In genomic region chr9:113873926-113874325, GRCh38 we compare ENCODE assay signal across 27 cellular contexts. TPM values are rescaled to one million over a fixed set of nuclear protein-coding genes. Genes with fewer than 3 reads are reported as not detected.
DNase-seq lines count a peak whose midpoint lies in the region; ATAC-seq and TF ChIP-seq lines count a peak whose summit lies in the region.
"Had no signal": no experiment of that assay in that cellular context is flagged by ENCODE, and none has a peak within 500 bp of the region (broad histone marks: within the 10 kb centered on the region; RNA-seq: fewer than 3 reads in every experiment).

No MANE protein-coding gene starts in this region.

- H3K36me3 Mint-ChIP-seq in natural killer cell, result peaks cover 8% of the 10 kb centered on the region
- peaks cover 6% of the 10 kb centered on the region for H3K36me3 Mint-ChIP-seq in natural killer cell treated with Interleukin-12 subunit alpha and Interleukin-12 subunit beta and Interleukin-15 and Interleukin-18, amount 100 ng/mL, for 72 hours
- peaks cover 2% of the 10 kb centered on the region for H3K36me3 Mint-ChIP-seq in CD8-positive, alpha-beta T cell
- peaks cover 6% of the 10 kb centered on the region for H3K36me3 Mint-ChIP-seq in nephron (ENCODE audit: low read depth)
- H3K36me3 Mint-ChIP-seq in type B pancreatic cell, result peaks cover 6% of the 10 kb centered on the region
- H3K36me3 Mint-ChIP-seq: T-cell had no signal

- H3K4me1 Mint-ChIP-seq in natural killer cell (peaks cover 8 to 9% of the 10 kb centered on the region in 2 donors), nephron (peaks cover 26% of the 10 kb centered on the region), type B pancreatic cell (ENCODE audit: unreplicated experiment) (peaks cover 13% of the 10 kb centered on the region)
- H3K4me1 Mint-ChIP-seq in natural killer cell treated with Interleukin-12 subunit alpha and Interleukin-12 subunit beta and Interleukin-15 and Interleukin-18, amount 100 ng/mL, for 72 hours (ENCODE audit: low read depth in 2 of 2), result peaks cover 5 to 8% of the 10 kb centered on the region in 2 donors
- peaks cover 5% of the 10 kb centered on the region for H3K4me1 Mint-ChIP-seq in CD8-positive, alpha-beta T cell (ENCODE audit: low read depth)

- intact Hi-C loops in natural killer cell (cut with micrococcal nuclease), result no loop called here
- intact Hi-C loops in CD8-positive, alpha-beta T cell (cut with DNase I, micrococcal nuclease), result no loop called here
- intact Hi-C loops in ascending aorta (cut with DNase I), result loop anchor here (5.0 kb wide), 1 partner anchor 192 kb away; no protein-coding TSS in a partner anchor

- H3K27me3 Mint-ChIP-seq in natural killer cell (ENCODE audit: low read depth in 2 of 2), result peaks cover 0 to 6% of the 10 kb centered on the region in 2 donors
- H3K27me3 Mint-ChIP-seq in natural killer cell treated with Interleukin-12 subunit alpha and Interleukin-12 subunit beta and Interleukin-15 and Interleukin-18, amount 100 ng/mL, for 72 hours, result peaks cover 0 to 5% of the 10 kb centered on the region in 2 donors
- peaks cover 10% of the 10 kb centered on the region for H3K27me3 Mint-ChIP-seq in CD8-positive, alpha-beta T cell (ENCODE audit: low read depth)
- peaks cover 8% of the 10 kb centered on the region for H3K27me3 Mint-ChIP-seq in nephron (ENCODE audit: low read depth)
- H3K27me3 Mint-ChIP-seq in type B pancreatic cell, result peaks cover 16% of the 10 kb centered on the region

- DNase-seq in natural killer cell (no peak), type B pancreatic cell (ENCODE audit: extremely low spot score, unreplicated experiment) (no peak), ascending aorta (ENCODE audit: low spot score in 2 of 2) (no peak), NCI-H1092 (lab: John Stamatoyannopoulos, UW) (no peak)
- DNase-seq in natural killer cell treated with Interleukin-12 subunit alpha and Interleukin-12 subunit beta and Interleukin-15 and Interleukin-18, amount 100 ng/mL, for 72 hours (ENCODE audit: low spot score), result no peak
- no peak for DNase-seq in CD8-positive, alpha-beta T cell
- DNase-seq: AML-193; GOT3; IMR-90; MM.1S; NCI-H1417; NCI-H1694; NCI-H2081; NCI-H2171 treated with DMSO at 0.1 percent for 48 hours; NCI-H345; NCI-H510A treated with DMSO at 0.1 percent for 48 hours; NCI-H748 treated with DMSO at 0.1 percent for 48 hours; NK-92 treated with Interleukin-12 subunit alpha and Interleukin-12 subunit beta, amount 100 ng/mL, for 24 hours; PC-3; SJCRH30; T-cell had no signal

- CTCF ChIA-PET in CD8-positive, alpha-beta T cell (lab: Charles Lee), result no interaction called here

- H3K27ac Mint-ChIP-seq in natural killer cell, result no peak overlapping the region
- no peak overlapping the region for H3K27ac Mint-ChIP-seq in natural killer cell treated with Interleukin-12 subunit alpha and Interleukin-12 subunit beta and Interleukin-15 and Interleukin-18, amount 100 ng/mL, for 72 hours
- no peak overlapping the region for H3K27ac Mint-ChIP-seq in CD8-positive, alpha-beta T cell
- peak overlapping the region in 1 of 3 experiments; percentile 34 for H3K27ac Mint-ChIP-seq in nephron
- no peak overlapping the region for H3K27ac Mint-ChIP-seq in type B pancreatic cell
- H3K27ac Mint-ChIP-seq: T-cell had no signal

- no peaks in the 10 kb centered on the region for H3K4me1 ChIP-seq in CD8-positive, alpha-beta T cell (ENCODE audit: insufficient read depth, low read length)
- peaks cover 7 to 15% of the 10 kb centered on the region in 2 donors for H3K4me1 ChIP-seq in ascending aorta

- H3K27ac ChIP-seq in CD8-positive, alpha-beta T cell (ENCODE audit: low read depth, low read length), result no peak overlapping the region
- H3K27ac ChIP-seq in ascending aorta, result no peak overlapping the region
- H3K27ac ChIP-seq: A549, KMS-11, SJCRH30 had no signal

- H3K9me3 Mint-ChIP-seq in natural killer cell, result no peaks in the 10 kb centered on the region
- H3K9me3 Mint-ChIP-seq in natural killer cell treated with Interleukin-12 subunit alpha and Interleukin-12 subunit beta and Interleukin-15 and Interleukin-18, amount 100 ng/mL, for 72 hours, result no peaks in the 10 kb centered on the region
- no peaks in the 10 kb centered on the region for H3K9me3 Mint-ChIP-seq in CD8-positive, alpha-beta T cell
- no peaks in the 10 kb centered on the region for H3K9me3 Mint-ChIP-seq in nephron
- H3K9me3 Mint-ChIP-seq in type B pancreatic cell, result no peaks in the 10 kb centered on the region
- H3K9me3 Mint-ChIP-seq: T-cell had no signal

- no peaks in the 10 kb centered on the region for H3K27me3 ChIP-seq in CD8-positive, alpha-beta T cell (ENCODE audit: insufficient read depth, low read length)
- H3K27me3 ChIP-seq in ascending aorta, result no peaks in the 10 kb centered on the region

- H3K4me3 ChIP-seq in CD8-positive, alpha-beta T cell (ENCODE audit: low read depth, low read length), result no peak overlapping the region
- H3K4me3 ChIP-seq in ascending aorta, result no peak overlapping the region
- H3K4me3 ChIP-seq: A549, SJCRH30 had no signal

- H3K36me3 ChIP-seq in CD8-positive, alpha-beta T cell (ENCODE audit: insufficient read depth, low read length), result no peaks in the 10 kb centered on the region
- H3K36me3 ChIP-seq in ascending aorta, result no peaks in the 10 kb centered on the region
- H3K36me3 ChIP-seq: SJCRH30 had no signal

- POLR2A ChIA-PET in CD8-positive, alpha-beta T cell (lab: Charles Lee), result no interaction called here

- H3K4me3 Mint-ChIP-seq in natural killer cell (peak overlapping the region; percentile 13), nephron (peak overlapping the region; percentile 38 to 74 (median 73)), type B pancreatic cell (peak overlapping the region; percentile 17)
- H3K4me3 Mint-ChIP-seq in natural killer cell treated with Interleukin-12 subunit alpha and Interleukin-12 subunit beta and Interleukin-15 and Interleukin-18, amount 100 ng/mL, for 72 hours, result no peak overlapping the region
- H3K4me3 Mint-ChIP-seq in CD8-positive, alpha-beta T cell, result peak overlapping the region; percentile 19

- TF ChIP-seq CTCF in natural killer cell (IDR thresholded peaks at IDR 0.05) (no peak), nephron (IDR thresholded peaks at IDR 0.05; ENCODE audit: unreplicated experiment in 3 of 3) (no peak), type B pancreatic cell (conservative IDR thresholded peaks at IDR 0.05) (no peak), ascending aorta (IDR thresholded peaks at IDR 0.05) (no peak)
- no peak for TF ChIP-seq CTCF in CD8-positive, alpha-beta T cell (IDR thresholded peaks at IDR 0.05)

- ATAC-seq in natural killer cell (no peak), GM19351 (IDR thresholded peaks at IDR 0.05; ENCODE audit: unreplicated experiment) (no peak)
- ATAC-seq in natural killer cell treated with Interleukin-12 subunit alpha and Interleukin-12 subunit beta and Interleukin-15 and Interleukin-18, amount 100 ng/mL, for 72 hours, result no peak
- ATAC-seq in CD8-positive, alpha-beta T cell, result no peak
- ATAC-seq: A549, HCT116, PC-3, Right ventricle myocardium inferior had no signal

- no peaks in the 10 kb centered on the region for H3K9me3 ChIP-seq in CD8-positive, alpha-beta T cell (ENCODE audit: low read length)
- no peaks in the 10 kb centered on the region for H3K9me3 ChIP-seq in ascending aorta
- H3K9me3 ChIP-seq: A549, SJCRH30 had no signal

RNA-seq across cellular contexts. Expression of gene ZNF618, which starts 2.2 kb away (rescaled TPM):
- total RNA-seq in natural killer cell, result 10 to 100 TPM in 2 of 3 donors, 1 to 10 TPM in 1; 9.2 to 10.7 (median 10.0) TPM
- 1 to 10 TPM in 1 of 2 donors, under 1 TPM in 1; 0.33 to 1.4 TPM for total RNA-seq in natural killer cell treated with Interleukin-12 subunit alpha and Interleukin-12 subunit beta and Interleukin-15 and Interleukin-18, amount 100 ng/mL, for 72 hours
- 1 to 10 TPM in 1 of 2 experiments, under 1 TPM in 1; 0.67 to 1.1 TPM for total RNA-seq in CD8-positive, alpha-beta T cell
- total RNA-seq in type B pancreatic cell (ENCODE audit: low replicate concordance), result 23.7 and 51.5 TPM in 2 replicates
- 16.1 TPM for total RNA-seq in ascending aorta
